8 cellular contexts compared by ENCODE assay signal in genomic region chr10:24617771-24618396, GRCh38.
DNase-seq lines count a peak whose midpoint lies in the region; TF ChIP-seq lines count a peak whose summit lies in the region.

No MANE protein-coding gene starts in this region.

- H4K20me1 ChIP-seq in PC-9 (ENCODE audit: insufficient read depth), result no peaks in the 10 kb centered on the region

- CTCF ChIA-PET in HEK293T (lab: Yijun Ruan, JAX) (interaction anchor here (0.5 to 1.8 kb wide), 19 partner anchors 10 to 463 kb away, joined by 3 to 9 read pairs (median 5); no protein-coding TSS in a partner anchor), PC-9 (lab: Charles Lee) (interaction anchor here (0.6 to 1.0 kb wide), 6 partner anchors 13 to 609 kb away, joined by 3 to 7 read pairs (median 4); no protein-coding TSS in a partner anchor)

- H3K36me3 ChIP-seq in PC-9 (ENCODE audit: low read depth), result no peaks in the 10 kb centered on the region; the same call in 1 of the 2 replicates

- no peaks in the 10 kb centered on the region for H3K27me3 ChIP-seq in PC-9 (ENCODE audit: insufficient read depth, low read depth)

- H2AFZ ChIP-seq in PC-9, result no peak overlapping the region

- peak; percentile 81 for TF ChIP-seq CTCF in PC-9 (conservative IDR thresholded peaks at IDR 0.05)

- no peaks in the 10 kb centered on the region for H3K9me2 ChIP-seq in PC-9 (ENCODE audit: insufficient read depth)

- POLR2A ChIA-PET in HEK293T (lab: Yijun Ruan, JAX), result no interaction called here
- POLR2A ChIA-PET in PC-9 (lab: Charles Lee; ENCODE audit: unreplicated experiment), result interaction anchor here (0.6 kb wide), 1 partner anchor 249 kb away, joined by 20 read pairs; no protein-coding TSS in a partner anchor

- DNase-seq in DMS114 treated with DMSO at 0.1 percent for 48 hours (lab: John Stamatoyannopoulos, UW; ENCODE audit: unreplicated experiment) (peak; percentile 16), HEK293T (ENCODE audit: extremely low spot score) (peak; percentile 66), PC-9 (peak in 1 of 2 experiments; percentile 42), glomerular endothelial cell (ENCODE audit: extremely low read depth, low read depth, low spot score) (peak; percentile 44), renal cortical epithelial cell (ENCODE audit: low read depth) (peak; percentile 26), NCI-H1048 (lab: John Stamatoyannopoulos, UW) (no peak), middle frontal gyrus (ENCODE audit: extremely low spot score, low spot score) (no peak)
- peak; percentile 80 for DNase-seq in activated effector memory CD4-positive, alpha-beta T cell treated with anti-CD3 and anti-CD28 coated beads, Interleukin-2, amount 50 U/mL, for 16 hours

- H3K27ac ChIP-seq in PC-9, result peak overlapping the region; percentile 71

- intact Hi-C loops in PC-9 (cut with micrococcal nuclease; ENCODE audit: unreplicated experiment), result loop anchor here (1.0 kb wide), 1 partner anchor 463 kb away; no protein-coding TSS in a partner anchor

- peaks cover 8% of the 10 kb centered on the region; the same call in 1 of the 2 replicates for H3K4me1 ChIP-seq in PC-9 (replicated peaks; ENCODE audit: insufficient read depth)

- no peaks in the 10 kb centered on the region for H3K79me2 ChIP-seq in PC-9 (ENCODE audit: low read depth)

- no peaks in the 10 kb centered on the region for H3K9me3 ChIP-seq in PC-9 (ENCODE audit: insufficient read depth, low read depth)

- no peak overlapping the region for H3K4me3 ChIP-seq in PC-9

- BruUV-seq in PC-9 (replicated peaks; lab: Mats Ljungman, UMichigan), result no TSS peak

- no peaks in the 10 kb centered on the region; the same call in 1 of the 2 replicates for H3F3A ChIP-seq in PC-9 (ENCODE audit: insufficient read depth, low read depth)

- peak overlapping the region; percentile 44 for H3K4me2 ChIP-seq in PC-9

TF ChIP-seq in HEK293T, 16 proteins besides CTCF, POLR2A, EP300 and RAD21:
- TF ChIP-seq TARDBP (IDR thresholded peaks at IDR 0.05), result no peak
- no peak for TF ChIP-seq CTBP1 (IDR thresholded peaks at IDR 0.05; ENCODE audit: borderline replicate concordance)
- TF ChIP-seq ZNF384 (IDR thresholded peaks at IDR 0.05), result no peak
- no peak for TF ChIP-seq ARNT (IDR thresholded peaks at IDR 0.05)
- no peak for TF ChIP-seq SP1 (IDR thresholded peaks at IDR 0.05)
- no peak for TF ChIP-seq SUZ12 (IDR thresholded peaks at IDR 0.05)
- TF ChIP-seq FOXK2 (IDR thresholded peaks at IDR 0.05), result no peak
- no peak for TF ChIP-seq L3MBTL2 (conservative IDR thresholded peaks at IDR 0.05)
- TF ChIP-seq NFRKB (IDR thresholded peaks at IDR 0.05), result no peak
- no peak for TF ChIP-seq FOXA1 (IDR thresholded peaks at IDR 0.05)
- no peak for TF ChIP-seq HDGF (IDR thresholded peaks at IDR 0.05; ENCODE audit: borderline replicate concordance)
- TF ChIP-seq LEF1 (IDR thresholded peaks at IDR 0.05; ENCODE audit: borderline replicate concordance), result no peak
- no peak for TF ChIP-seq BHLHE40 (IDR thresholded peaks at IDR 0.05; ENCODE audit: borderline replicate concordance)
- TF ChIP-seq PKNOX1 (IDR thresholded peaks at IDR 0.05), result no peak
- no peak for TF ChIP-seq ELF4 (IDR thresholded peaks at IDR 0.05)
- no peak for TF ChIP-seq FOXM1 (IDR thresholded peaks at IDR 0.05; ENCODE audit: borderline replicate concordance)
TF ChIP-seq in HEK293T: peak in this region for 0.

Comparison
In these comparisons a context has a peak if more than half of its experiments do, and no peak if none do; other contexts are left out.
1. DNase-seq: peak in DMS114 treated with DMSO at 0.1 percent for 48 hours (single experiment), HEK293T (single experiment), activated effector memory CD4-positive, alpha-beta T cell treated with anti-CD3 and anti-CD28 coated beads, Interleukin-2, amount 50 U/mL, for 16 hours (single experiment), glomerular endothelial cell (single experiment) and renal cortical epithelial cell (single experiment); none in NCI-H1048 (single experiment) and middle frontal gyrus (single experiment).